ENCODE assay signal across 1 cellular context in the genomic region with DNA sequence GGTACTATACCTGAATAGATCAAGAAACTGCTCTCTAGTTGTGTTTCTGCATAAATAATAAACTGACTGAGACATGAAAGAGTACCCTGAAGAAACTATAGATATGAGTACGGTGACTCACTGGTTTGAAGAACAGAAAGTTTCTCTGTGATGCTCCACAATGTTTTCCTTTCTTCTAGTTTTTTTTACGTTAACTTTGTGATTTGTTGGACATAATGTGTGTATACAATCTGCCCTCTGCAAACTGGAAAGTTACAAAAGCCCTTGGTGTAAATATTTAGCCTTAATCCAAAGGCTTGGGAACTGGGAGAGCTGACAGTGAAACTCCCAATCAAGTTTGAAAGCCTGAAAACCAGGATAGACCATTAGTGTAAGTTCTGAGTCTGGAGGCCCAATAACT.
TF ChIP-seq lines count a peak whose summit lies in the region.

No MANE protein-coding gene starts in this region.

TF ChIP-seq in HepG2, 621 proteins besides CTCF, POLR2A, EP300 and RAD21:
- TF ChIP-seq, protein P1, sequence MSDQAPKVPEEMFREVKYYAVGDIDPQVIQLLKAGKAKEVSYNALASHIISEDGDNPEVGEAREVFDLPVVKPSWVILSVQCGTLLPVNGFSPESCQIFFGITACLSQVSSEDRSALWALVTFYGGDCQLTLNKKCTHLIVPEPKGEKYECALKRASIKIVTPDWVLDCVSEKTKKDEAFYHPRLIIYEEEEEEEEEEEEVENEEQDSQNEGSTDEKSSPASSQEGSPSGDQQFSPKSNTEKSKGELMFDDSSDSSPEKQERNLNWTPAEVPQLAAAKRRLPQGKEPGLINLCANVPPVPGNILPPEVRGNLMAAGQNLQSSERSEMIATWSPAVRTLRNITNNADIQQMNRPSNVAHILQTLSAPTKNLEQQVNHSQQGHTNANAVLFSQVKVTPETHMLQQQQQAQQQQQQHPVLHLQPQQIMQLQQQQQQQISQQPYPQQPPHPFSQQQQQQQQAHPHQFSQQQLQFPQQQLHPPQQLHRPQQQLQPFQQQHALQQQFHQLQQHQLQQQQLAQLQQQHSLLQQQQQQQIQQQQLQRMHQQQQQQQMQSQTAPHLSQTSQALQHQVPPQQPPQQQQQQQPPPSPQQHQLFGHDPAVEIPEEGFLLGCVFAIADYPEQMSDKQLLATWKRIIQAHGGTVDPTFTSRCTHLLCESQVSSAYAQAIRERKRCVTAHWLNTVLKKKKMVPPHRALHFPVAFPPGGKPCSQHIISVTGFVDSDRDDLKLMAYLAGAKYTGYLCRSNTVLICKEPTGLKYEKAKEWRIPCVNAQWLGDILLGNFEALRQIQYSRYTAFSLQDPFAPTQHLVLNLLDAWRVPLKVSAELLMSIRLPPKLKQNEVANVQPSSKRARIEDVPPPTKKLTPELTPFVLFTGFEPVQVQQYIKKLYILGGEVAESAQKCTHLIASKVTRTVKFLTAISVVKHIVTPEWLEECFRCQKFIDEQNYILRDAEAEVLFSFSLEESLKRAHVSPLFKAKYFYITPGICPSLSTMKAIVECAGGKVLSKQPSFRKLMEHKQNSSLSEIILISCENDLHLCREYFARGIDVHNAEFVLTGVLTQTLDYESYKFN (CRISPR knock-in tag; conservative IDR thresholded peaks at IDR 0.05) = peak; percentile 44; the same call in 1 of the 2 replicates
- TF ChIP-seq ATAD3A (CRISPR knock-in tag; IDR thresholded peaks at IDR 0.05) (no peak), FOXP1 (IDR thresholded peaks at IDR 0.05) (no peak), FOXP1 (CRISPR knock-in tag; IDR thresholded peaks at IDR 0.05) (peak; percentile 19; the same call in 1 of the 2 replicates), SAP130 (CRISPR knock-in tag; IDR thresholded peaks at IDR 0.05; ENCODE audit: low read depth) (0 out of 2 replicates have a peak, but pooled peaks have one; percentile 20), HMG20A (CRISPR knock-in tag; IDR thresholded peaks at IDR 0.05; ENCODE audit: borderline replicate concordance) (peak; percentile 55; the same call in 1 of the 2 replicates), NFIC (IDR thresholded peaks at IDR 0.05; ENCODE audit: low read length) (peak; percentile 43; the same call in 1 of the 2 replicates), ZNF615 (CRISPR knock-in tag; IDR thresholded peaks at IDR 0.05; ENCODE audit: borderline replicate concordance) (no peak), SOX13 (IDR thresholded peaks at IDR 0.05) (no peak), SOX13 (CRISPR knock-in tag; conservative IDR thresholded peaks at IDR 0.05 in 1 of 2, IDR thresholded peaks at IDR 0.05 in 1 of 2) (peak in 1 of 2 experiments; percentile 25; a peak in 1 of 4 replicates), TCF7 (IDR thresholded peaks at IDR 0.05; ENCODE audit: low read depth) (peak; percentile 42), NFYB (CRISPR knock-in tag; IDR thresholded peaks at IDR 0.05) (no peak), KDM2A (CRISPR knock-in tag; IDR thresholded peaks at IDR 0.05; ENCODE audit: borderline replicate concordance, low read depth) (no peak), FOSL2 (CRISPR knock-in tag; IDR thresholded peaks at IDR 0.05) (peak; percentile 30; the same call in 1 of the 2 replicates), ISL2 (CRISPR knock-in tag; IDR thresholded peaks at IDR 0.05) (peak; percentile 14; the same call in 1 of the 2 replicates), SOX6 (IDR thresholded peaks at IDR 0.05) (no peak), SOX6 (CRISPR knock-in tag; IDR thresholded peaks at IDR 0.05) (peak; percentile 41; the same call in 1 of the 2 replicates), CHD4 (IDR thresholded peaks at IDR 0.05; ENCODE audit: borderline replicate concordance, low read length) (no peak), BCL6 (CRISPR knock-in tag; IDR thresholded peaks at IDR 0.05) (0 out of 2 replicates have a peak, but pooled peaks have one; percentile 28), NFATC3 (CRISPR knock-in tag; IDR thresholded peaks at IDR 0.05) (no peak), GFI1 (CRISPR knock-in tag; IDR thresholded peaks at IDR 0.05; ENCODE audit: borderline replicate concordance) (peak; percentile 56; the same call in 1 of the 2 replicates), SMYD3 (CRISPR knock-in tag; IDR thresholded peaks at IDR 0.05) (no peak)
- TF ChIP-seq, protein P2, sequence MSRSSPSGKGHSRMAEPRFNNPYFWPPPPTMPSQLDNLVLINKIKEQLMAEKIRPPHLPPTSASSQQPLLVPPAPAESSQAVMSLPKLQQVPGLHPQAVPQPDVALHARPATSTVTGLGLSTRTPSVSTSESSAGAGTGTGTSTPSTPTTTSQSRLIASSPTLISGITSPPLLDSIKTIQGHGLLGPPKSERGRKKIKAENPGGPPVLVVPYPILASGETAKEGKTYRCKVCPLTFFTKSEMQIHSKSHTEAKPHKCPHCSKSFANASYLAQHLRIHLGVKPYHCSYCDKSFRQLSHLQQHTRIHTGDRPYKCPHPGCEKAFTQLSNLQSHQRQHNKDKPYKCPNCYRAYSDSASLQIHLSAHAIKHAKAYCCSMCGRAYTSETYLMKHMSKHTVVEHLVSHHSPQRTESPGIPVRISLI (CRISPR knock-in tag; IDR thresholded peaks at IDR 0.05; ENCODE audit: borderline replicate concordance) = peak; percentile 52; the same call in 1 of the 2 replicates
- TF ChIP-seq, protein P3, sequence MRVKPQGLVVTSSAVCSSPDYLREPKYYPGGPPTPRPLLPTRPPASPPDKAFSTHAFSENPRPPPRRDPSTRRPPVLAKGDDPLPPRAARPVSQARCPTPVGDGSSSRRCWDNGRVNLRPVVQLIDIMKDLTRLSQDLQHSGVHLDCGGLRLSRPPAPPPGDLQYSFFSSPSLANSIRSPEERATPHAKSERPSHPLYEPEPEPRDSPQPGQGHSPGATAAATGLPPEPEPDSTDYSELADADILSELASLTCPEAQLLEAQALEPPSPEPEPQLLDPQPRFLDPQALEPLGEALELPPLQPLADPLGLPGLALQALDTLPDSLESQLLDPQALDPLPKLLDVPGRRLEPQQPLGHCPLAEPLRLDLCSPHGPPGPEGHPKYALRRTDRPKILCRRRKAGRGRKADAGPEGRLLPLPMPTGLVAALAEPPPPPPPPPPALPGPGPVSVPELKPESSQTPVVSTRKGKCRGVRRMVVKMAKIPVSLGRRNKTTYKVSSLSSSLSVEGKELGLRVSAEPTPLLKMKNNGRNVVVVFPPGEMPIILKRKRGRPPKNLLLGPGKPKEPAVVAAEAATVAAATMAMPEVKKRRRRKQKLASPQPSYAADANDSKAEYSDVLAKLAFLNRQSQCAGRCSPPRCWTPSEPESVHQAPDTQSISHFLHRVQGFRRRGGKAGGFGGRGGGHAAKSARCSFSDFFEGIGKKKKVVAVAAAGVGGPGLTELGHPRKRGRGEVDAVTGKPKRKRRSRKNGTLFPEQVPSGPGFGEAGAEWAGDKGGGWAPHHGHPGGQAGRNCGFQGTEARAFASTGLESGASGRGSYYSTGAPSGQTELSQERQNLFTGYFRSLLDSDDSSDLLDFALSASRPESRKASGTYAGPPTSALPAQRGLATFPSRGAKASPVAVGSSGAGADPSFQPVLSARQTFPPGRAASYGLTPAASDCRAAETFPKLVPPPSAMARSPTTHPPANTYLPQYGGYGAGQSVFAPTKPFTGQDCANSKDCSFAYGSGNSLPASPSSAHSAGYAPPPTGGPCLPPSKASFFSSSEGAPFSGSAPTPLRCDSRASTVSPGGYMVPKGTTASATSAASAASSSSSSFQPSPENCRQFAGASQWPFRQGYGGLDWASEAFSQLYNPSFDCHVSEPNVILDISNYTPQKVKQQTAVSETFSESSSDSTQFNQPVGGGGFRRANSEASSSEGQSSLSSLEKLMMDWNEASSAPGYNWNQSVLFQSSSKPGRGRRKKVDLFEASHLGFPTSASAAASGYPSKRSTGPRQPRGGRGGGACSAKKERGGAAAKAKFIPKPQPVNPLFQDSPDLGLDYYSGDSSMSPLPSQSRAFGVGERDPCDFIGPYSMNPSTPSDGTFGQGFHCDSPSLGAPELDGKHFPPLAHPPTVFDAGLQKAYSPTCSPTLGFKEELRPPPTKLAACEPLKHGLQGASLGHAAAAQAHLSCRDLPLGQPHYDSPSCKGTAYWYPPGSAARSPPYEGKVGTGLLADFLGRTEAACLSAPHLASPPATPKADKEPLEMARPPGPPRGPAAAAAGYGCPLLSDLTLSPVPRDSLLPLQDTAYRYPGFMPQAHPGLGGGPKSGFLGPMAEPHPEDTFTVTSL (CRISPR knock-in tag; IDR thresholded peaks at IDR 0.05; ENCODE audit: borderline replicate concordance) = peak; percentile 46; the same call in 1 of the 2 replicates
- TF ChIP-seq, protein P4, sequence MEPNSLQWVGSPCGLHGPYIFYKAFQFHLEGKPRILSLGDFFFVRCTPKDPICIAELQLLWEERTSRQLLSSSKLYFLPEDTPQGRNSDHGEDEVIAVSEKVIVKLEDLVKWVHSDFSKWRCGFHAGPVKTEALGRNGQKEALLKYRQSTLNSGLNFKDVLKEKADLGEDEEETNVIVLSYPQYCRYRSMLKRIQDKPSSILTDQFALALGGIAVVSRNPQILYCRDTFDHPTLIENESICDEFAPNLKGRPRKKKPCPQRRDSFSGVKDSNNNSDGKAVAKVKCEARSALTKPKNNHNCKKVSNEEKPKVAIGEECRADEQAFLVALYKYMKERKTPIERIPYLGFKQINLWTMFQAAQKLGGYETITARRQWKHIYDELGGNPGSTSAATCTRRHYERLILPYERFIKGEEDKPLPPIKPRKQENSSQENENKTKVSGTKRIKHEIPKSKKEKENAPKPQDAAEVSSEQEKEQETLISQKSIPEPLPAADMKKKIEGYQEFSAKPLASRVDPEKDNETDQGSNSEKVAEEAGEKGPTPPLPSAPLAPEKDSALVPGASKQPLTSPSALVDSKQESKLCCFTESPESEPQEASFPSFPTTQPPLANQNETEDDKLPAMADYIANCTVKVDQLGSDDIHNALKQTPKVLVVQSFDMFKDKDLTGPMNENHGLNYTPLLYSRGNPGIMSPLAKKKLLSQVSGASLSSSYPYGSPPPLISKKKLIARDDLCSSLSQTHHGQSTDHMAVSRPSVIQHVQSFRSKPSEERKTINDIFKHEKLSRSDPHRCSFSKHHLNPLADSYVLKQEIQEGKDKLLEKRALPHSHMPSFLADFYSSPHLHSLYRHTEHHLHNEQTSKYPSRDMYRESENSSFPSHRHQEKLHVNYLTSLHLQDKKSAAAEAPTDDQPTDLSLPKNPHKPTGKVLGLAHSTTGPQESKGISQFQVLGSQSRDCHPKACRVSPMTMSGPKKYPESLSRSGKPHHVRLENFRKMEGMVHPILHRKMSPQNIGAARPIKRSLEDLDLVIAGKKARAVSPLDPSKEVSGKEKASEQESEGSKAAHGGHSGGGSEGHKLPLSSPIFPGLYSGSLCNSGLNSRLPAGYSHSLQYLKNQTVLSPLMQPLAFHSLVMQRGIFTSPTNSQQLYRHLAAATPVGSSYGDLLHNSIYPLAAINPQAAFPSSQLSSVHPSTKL (CRISPR knock-in tag; IDR thresholded peaks at IDR 0.05) = peak; percentile 36; the same call in 1 of the 2 replicates
